ENCODE assay signal across 1 cellular context in the genomic region with DNA sequence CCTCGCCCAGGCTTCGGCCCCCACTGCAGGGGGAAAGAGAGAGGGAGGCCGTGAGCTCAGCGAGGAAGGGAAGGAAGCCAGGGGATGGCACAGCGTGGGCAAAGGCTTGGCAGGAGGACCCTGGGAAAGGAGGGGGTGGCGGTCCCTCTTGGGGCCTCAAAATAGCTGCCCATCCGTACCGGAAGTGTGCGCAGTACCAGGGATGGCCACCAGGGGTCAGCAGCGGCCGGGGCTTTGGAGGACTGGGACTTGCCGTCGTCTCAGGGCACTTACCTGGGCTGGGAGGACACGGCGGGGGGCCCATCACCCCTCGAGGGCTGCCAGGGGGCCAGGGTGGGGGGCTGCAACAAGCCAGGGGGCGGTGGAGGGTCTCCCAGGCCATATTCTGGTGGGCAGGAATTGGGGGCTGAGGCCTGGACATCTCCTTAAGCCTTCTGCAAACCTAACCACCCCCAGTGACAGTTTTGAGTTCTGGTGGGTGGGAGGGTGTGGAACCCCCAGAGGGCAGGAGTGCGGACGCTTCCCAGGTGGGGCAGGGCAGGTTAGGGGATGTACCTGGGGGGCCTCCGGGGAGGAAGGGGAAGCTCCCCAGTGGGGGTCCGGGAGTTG.
A peak's percentile ranks its signal among the peaks of the same experiment; 100 is the strongest.
TF ChIP-seq lines count a peak whose summit lies in the region.

No MANE protein-coding gene starts in this region.

TF ChIP-seq in K562, 482 proteins besides CTCF, POLR2A, EP300 and RAD21 (continued from another document):
- TF ChIP-seq CTCFL (IDR thresholded peaks at IDR 0.05; ENCODE audit: borderline replicate concordance, insufficient read depth, low read depth, low read length, poor library complexity, severe bottlenecking): peak; percentile 48
- peak in 1 of 2 experiments; percentile 27; a peak in 1 of 4 replicates for TF ChIP-seq MAZ (CRISPR knock-in tag; conservative IDR thresholded peaks at IDR 0.05 in 1 of 2, IDR thresholded peaks at IDR 0.05 in 1 of 2)
- TF ChIP-seq, protein P1, sequence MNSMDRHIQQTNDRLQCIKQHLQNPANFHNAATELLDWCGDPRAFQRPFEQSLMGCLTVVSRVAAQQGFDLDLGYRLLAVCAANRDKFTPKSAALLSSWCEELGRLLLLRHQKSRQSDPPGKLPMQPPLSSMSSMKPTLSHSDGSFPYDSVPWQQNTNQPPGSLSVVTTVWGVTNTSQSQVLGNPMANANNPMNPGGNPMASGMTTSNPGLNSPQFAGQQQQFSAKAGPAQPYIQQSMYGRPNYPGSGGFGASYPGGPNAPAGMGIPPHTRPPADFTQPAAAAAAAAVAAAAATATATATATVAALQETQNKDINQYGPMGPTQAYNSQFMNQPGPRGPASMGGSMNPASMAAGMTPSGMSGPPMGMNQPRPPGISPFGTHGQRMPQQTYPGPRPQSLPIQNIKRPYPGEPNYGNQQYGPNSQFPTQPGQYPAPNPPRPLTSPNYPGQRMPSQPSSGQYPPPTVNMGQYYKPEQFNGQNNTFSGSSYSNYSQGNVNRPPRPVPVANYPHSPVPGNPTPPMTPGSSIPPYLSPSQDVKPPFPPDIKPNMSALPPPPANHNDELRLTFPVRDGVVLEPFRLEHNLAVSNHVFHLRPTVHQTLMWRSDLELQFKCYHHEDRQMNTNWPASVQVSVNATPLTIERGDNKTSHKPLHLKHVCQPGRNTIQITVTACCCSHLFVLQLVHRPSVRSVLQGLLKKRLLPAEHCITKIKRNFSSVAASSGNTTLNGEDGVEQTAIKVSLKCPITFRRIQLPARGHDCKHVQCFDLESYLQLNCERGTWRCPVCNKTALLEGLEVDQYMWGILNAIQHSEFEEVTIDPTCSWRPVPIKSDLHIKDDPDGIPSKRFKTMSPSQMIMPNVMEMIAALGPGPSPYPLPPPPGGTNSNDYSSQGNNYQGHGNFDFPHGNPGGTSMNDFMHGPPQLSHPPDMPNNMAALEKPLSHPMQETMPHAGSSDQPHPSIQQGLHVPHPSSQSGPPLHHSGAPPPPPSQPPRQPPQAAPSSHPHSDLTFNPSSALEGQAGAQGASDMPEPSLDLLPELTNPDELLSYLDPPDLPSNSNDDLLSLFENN (IDR thresholded peaks at IDR 0.05; ENCODE audit: low read depth in 2 of 2, low read length in 2 of 2): no peak
- TF ChIP-seq LCOR (CRISPR knock-in tag; IDR thresholded peaks at IDR 0.05): 0 out of 2 replicates have a peak, but pooled peaks have one; percentile 21
- TF ChIP-seq CBFA2T3 (IDR thresholded peaks at IDR 0.05): no peak
- no peak for TF ChIP-seq ZNF3 (CRISPR knock-in tag; IDR thresholded peaks at IDR 0.05)
- TF ChIP-seq YY1 (IDR thresholded peaks at IDR 0.05; ENCODE audit: borderline replicate concordance in 1 of 3, control insufficient read depth in 1 of 3, extremely low read depth in 1 of 3, insufficient read depth in 3 of 3, insufficient read length in 1 of 3, insufficient replicate concordance in 2 of 3, low read depth in 1 of 3, low read length in 2 of 3): peak in 1 of 3 experiments; percentile 35
- peak; percentile 54 for TF ChIP-seq GABPA (tag; conservative IDR thresholded peaks at IDR 0.05; ENCODE audit: low read depth)
- no peak for TF ChIP-seq TAL1 (IDR thresholded peaks at IDR 0.05)
- 0 out of 4 replicates have a peak, but pooled peaks of 1 of the 2 experiments have one; percentile 7 for TF ChIP-seq RCOR1 (IDR thresholded peaks at IDR 0.05; ENCODE audit: borderline replicate concordance in 1 of 2, low read depth in 2 of 2, low read length in 2 of 2)
- no peak for TF ChIP-seq ZNF551 (CRISPR knock-in tag; IDR thresholded peaks at IDR 0.05)
- TF ChIP-seq CEBPB (tag; IDR thresholded peaks at IDR 0.05): no peak
- TF ChIP-seq ZNF76 (CRISPR knock-in tag; IDR thresholded peaks at IDR 0.05; ENCODE audit: borderline replicate concordance): no peak
- TF ChIP-seq ZNF263 (CRISPR knock-in tag; IDR thresholded peaks at IDR 0.05; ENCODE audit: borderline replicate concordance): no peak
- peak; percentile 66 for TF ChIP-seq KLF16 (IDR thresholded peaks at IDR 0.05)
- peak; percentile 89 for TF ChIP-seq ELF1 (tag; IDR thresholded peaks at IDR 0.05)
- peak; percentile 98 for TF ChIP-seq ETV1 (tag; conservative IDR thresholded peaks at IDR 0.05; ENCODE audit: low read depth)
- no peak for TF ChIP-seq ZNF212 (CRISPR knock-in tag; IDR thresholded peaks at IDR 0.05)
- peak; percentile 67; the same call in 1 of the 2 replicates for TF ChIP-seq ARID2 (IDR thresholded peaks at IDR 0.05)
- no peak for TF ChIP-seq ZNF830 (CRISPR knock-in tag; IDR thresholded peaks at IDR 0.05)
- no peak for TF ChIP-seq MYBL2 (IDR thresholded peaks at IDR 0.05; ENCODE audit: low read depth)
- no peak for TF ChIP-seq MYBL2 (CRISPR knock-in tag; IDR thresholded peaks at IDR 0.05; ENCODE audit: borderline replicate concordance)
- no peak for TF ChIP-seq NELFE (IDR thresholded peaks at IDR 0.05; ENCODE audit: insufficient read depth, insufficient read length)
- no peak for TF ChIP-seq SREBF1 (IDR thresholded peaks at IDR 0.05; ENCODE audit: borderline replicate concordance, low read depth, low read length)
- TF ChIP-seq CBX5 (IDR thresholded peaks at IDR 0.05; ENCODE audit: borderline replicate concordance, low read depth): no peak
- TF ChIP-seq SUPT5H (IDR thresholded peaks at IDR 0.05): no peak
- TF ChIP-seq ZNF354B (CRISPR knock-in tag; IDR thresholded peaks at IDR 0.05): no peak
- peak; percentile 34; the same call in 1 of the 2 replicates for TF ChIP-seq CREM (IDR thresholded peaks at IDR 0.05; ENCODE audit: low read depth)
